8 cellular contexts compared by ENCODE assay signal in the genomic region with DNA sequence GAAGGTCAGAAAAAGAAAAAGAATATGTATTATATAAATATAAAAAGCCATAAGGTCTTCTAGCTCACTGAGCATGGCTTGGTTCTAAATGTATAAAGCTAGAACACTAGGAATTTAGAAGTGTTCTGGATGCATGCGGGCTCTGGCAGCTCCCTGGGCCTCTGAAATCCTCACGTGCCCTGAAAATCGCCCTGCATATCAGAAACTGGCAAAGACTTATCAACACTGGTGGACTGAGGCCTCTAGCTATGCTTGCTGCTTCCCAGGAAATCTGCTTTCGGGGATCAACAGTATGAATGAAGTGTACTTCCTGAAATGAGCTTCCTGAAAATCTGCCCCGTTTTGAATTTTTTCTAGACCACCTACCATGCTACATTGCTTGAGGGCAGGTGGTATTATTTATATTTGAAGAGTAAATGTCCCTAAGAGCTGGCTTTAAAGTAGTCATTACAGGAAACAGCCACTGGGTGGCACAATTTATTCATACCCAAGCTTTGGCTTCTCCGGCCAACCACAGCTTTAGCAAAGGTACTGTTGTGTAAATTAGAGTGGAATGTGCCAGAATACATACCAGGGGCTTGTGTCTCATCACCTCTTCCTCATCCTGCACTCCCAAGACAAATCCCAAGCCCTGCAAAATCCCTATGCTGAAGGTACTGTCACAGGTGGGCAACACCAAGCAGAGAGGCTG. TPM values are rescaled to one million over a fixed set of nuclear protein-coding genes. Genes with fewer than 3 reads are reported as not detected.
DNase-seq lines count a peak whose midpoint lies in the region; ATAC-seq, FAIRE-seq and TF ChIP-seq lines count a peak whose summit lies in the region.

No MANE protein-coding gene starts in this region.

- H3K4me2 ChIP-seq in osteoblast (ENCODE audit: insufficient read depth, low read length) = no peak overlapping the region

- peaks cover 11% of the 10 kb centered on the region for H3K79me2 ChIP-seq in osteoblast (ENCODE audit: insufficient read depth, low read length)

- H3K9me3 ChIP-seq in osteoblast (ENCODE audit: low read depth, low read length) = no peaks in the 10 kb centered on the region

- H3K36me3 ChIP-seq in osteoblast (ENCODE audit: insufficient read depth, low read length) = peaks cover 28% of the 10 kb centered on the region

- H3K27me3 ChIP-seq in osteoblast (ENCODE audit: insufficient read depth, low read length) = no peaks in the 10 kb centered on the region

- peaks cover 5% of the 10 kb centered on the region for H4K20me1 ChIP-seq in osteoblast (ENCODE audit: insufficient read depth, low read length)

- H3K27ac ChIP-seq in osteoblast (ENCODE audit: low read depth, low read length) = no peak overlapping the region

- TF ChIP-seq CTCF in osteoblast (IDR thresholded peaks at IDR 0.05; ENCODE audit: extremely low read depth, low read depth, low read length) = peak; percentile 84

- ATAC-seq in GM19351 (IDR thresholded peaks at IDR 0.05; ENCODE audit: unreplicated experiment) (peak; percentile 82), HG03378 (IDR thresholded peaks at IDR 0.05; ENCODE audit: unreplicated experiment) (peak; percentile 82)

- FAIRE-seq in frontal cortex (lab: Jason Lieb, UNC) = peak; percentile 69

- no peak overlapping the region for H2AFZ ChIP-seq in osteoblast (ENCODE audit: low read length)

- H3K4me1 ChIP-seq in osteoblast (ENCODE audit: insufficient read depth, low read length) = peaks cover 9% of the 10 kb centered on the region

- DNase-seq in D341Med (ENCODE audit: low spot score) (peak; percentile 71), NCI-H69 (lab: John Stamatoyannopoulos, UW) (peak; percentile 66), activated T-cell treated with anti-CD3 and anti-CD28 coated beads for 48 hours (ENCODE audit: low read depth) (peak; percentile 7), frontal cortex (ENCODE audit: low spot score in 2 of 2) (peak; percentile 29 to 69), osteoblast (ENCODE audit: insufficient read length, low spot score, missing footprints) (peak; percentile 84), ureter (ENCODE audit: low spot score) (no peak)

- no peak overlapping the region for H3K4me3 ChIP-seq in osteoblast (ENCODE audit: insufficient read depth, low read length)

RNA-seq across cellular contexts. Expression of a gene that starts 17.7 kb away (rescaled TPM):
- 9.8 TPM for total RNA-seq in frontal cortex
- total RNA-seq in osteoblast = 266 and 360 TPM in 2 replicates
- total RNA-seq in ureter = 167 TPM

RNA-seq across cellular contexts. Expression of a gene that starts 34.5 kb away (rescaled TPM):
- 11.4 TPM for total RNA-seq in frontal cortex
- total RNA-seq in osteoblast = 90.8 and 94.8 TPM in 2 replicates
- 66.5 TPM for total RNA-seq in ureter

RNA-seq across cellular contexts. Expression of a gene that starts 34.5 kb away (rescaled TPM):
- total RNA-seq in frontal cortex (2.9 TPM), osteoblast (3.8 and 4.0 TPM in 2 replicates), ureter (13.4 TPM)

Comparison
In these comparisons a context has a peak if more than half of its experiments do, and no peak if none do; other contexts are left out.
1. RNA of a gene that starts 17.7 kb away (total RNA-seq): 266 to 360 TPM in osteoblast and 167 TPM in ureter (single experiment); 9.8 TPM in frontal cortex (single experiment); every median in the first group is over 10 times any median in the second.